In the genomic region with DNA sequence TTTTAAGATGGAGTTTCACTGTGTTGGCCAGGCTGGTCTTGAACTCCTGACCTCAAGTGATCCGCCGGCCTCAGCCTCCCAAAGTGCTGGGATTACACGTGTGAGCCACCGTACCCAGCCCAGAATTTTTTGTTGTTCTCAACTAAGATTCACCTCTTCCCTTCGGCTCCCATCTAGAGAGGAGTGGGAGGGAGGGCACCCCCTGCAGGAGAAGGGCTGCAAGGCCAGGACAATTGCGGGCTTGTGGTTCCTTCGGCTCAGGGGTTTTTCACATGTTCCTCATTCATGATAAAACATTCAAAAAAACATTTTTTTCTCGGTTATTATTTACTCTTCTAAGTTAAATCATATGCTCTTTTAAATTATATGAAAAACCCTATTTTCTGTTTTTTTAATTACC, we compare ENCODE assay signal across 22 cellular contexts.
DNase-seq lines count a peak whose midpoint lies in the region; ATAC-seq and TF ChIP-seq lines count a peak whose summit lies in the region.
"Had no signal": no experiment of that assay in that cellular context is flagged by ENCODE, and none has a peak within 500 bp of the region (broad histone marks: within the 10 kb centered on the region; RNA-seq: fewer than 3 reads in every experiment).

No MANE protein-coding gene starts in this region.

- H3K4me1 ChIP-seq in aorta (ENCODE audit: control insufficient read depth in 1 of 2, insufficient read depth in 2 of 2, low read length in 2 of 2): no peaks in the 10 kb centered on the region
- H3K4me1 ChIP-seq: body of pancreas, psoas muscle had no signal

- H3K27ac Mint-ChIP-seq in immature natural killer cell: no peak overlapping the region
- H3K27ac Mint-ChIP-seq: activated CD4-positive, alpha-beta T cell treated with anti-CD3 and anti-CD28 coated beads, Interleukin-2, amount 10 ng/mL, durations not matched to agents 7 days and 5 days; activated naive CD4-positive, alpha-beta T cell treated with anti-CD3 and anti-CD28 coated beads, Interleukin-2, amount 10 ng/mL, durations not matched to agents 7 days and 5 days; natural killer cell treated with Interleukin-12 subunit alpha and Interleukin-12 subunit beta and Interleukin-15 and Interleukin-18, amount 100 ng/mL, for 72 hours had no signal

- H3K27me3 ChIP-seq in GM06990 (replicated peaks; ENCODE audit: control insufficient read depth, insufficient read depth, low read length) (no peaks in the 10 kb centered on the region), aorta (ENCODE audit: control insufficient read depth in 1 of 2, insufficient read depth in 2 of 2, low read length in 1 of 2) (no peaks in the 10 kb centered on the region)
- H3K27me3 ChIP-seq: body of pancreas had no signal

- 76 to 77% methylated on average over 8 of the region's 8 CpGs for WGBS in aorta, 2 donors

- no peaks in the 10 kb centered on the region for H3K9me3 ChIP-seq in aorta (ENCODE audit: control insufficient read depth, low read length)
- H3K9me3 ChIP-seq: body of pancreas, psoas muscle, thoracic aorta had no signal

- peaks cover 0 to 11% (median 0%) of the 10 kb centered on the region in 3 donors for H3K36me3 Mint-ChIP-seq in immature natural killer cell
- H3K36me3 Mint-ChIP-seq: activated naive CD4-positive, alpha-beta T cell treated with anti-CD3 and anti-CD28 coated beads, Interleukin-2, amount 10 ng/mL, durations not matched to agents 7 days and 5 days had no signal

- intact Hi-C loops in aorta (cut with DNase I): no loop called here

- H3K4me3 ChIP-seq in GM06990 (replicated peaks; ENCODE audit: low read depth, low read length) (no peak overlapping the region), aorta (ENCODE audit: low read length in 2 of 2) (no peak overlapping the region)
- H3K4me3 ChIP-seq: body of pancreas, psoas muscle, thoracic aorta had no signal

- DNase-seq in GM06990 (ENCODE audit: extremely low read depth, insufficient read length) (no peak), HuH-7 (ENCODE audit: low spot score) (peak; percentile 2), iPS-NIHi7 (ENCODE audit: extremely low spot score) (peak; percentile 55), immature natural killer cell (no peak), LoVo (ENCODE audit: low spot score) (no peak), NCI-H1105 treated with DMSO at 0.1 percent for 48 hours (lab: John Stamatoyannopoulos, UW) (no peak), aorta (no peak)
- DNase-seq: activated CD4-positive, alpha-beta T cell treated with anti-CD3 and anti-CD28 coated beads, Interleukin-2, amount 10 ng/mL, durations not matched to agents 7 days and 5 days; activated CD8-positive, alpha-beta memory T cell treated with anti-CD3 and anti-CD28 coated beads, Interleukin-2, amount 50 U/mL, for 48 hours; activated naive CD4-positive, alpha-beta T cell treated with anti-CD3 and anti-CD28 coated beads, Interleukin-2, amount 10 ng/mL, durations not matched to agents 7 days and 5 days; Calu3; Karpas-422; kidney; mesenchymal stem cell; NCI-H1436 treated with DMSO at 0.1 percent for 48 hours; psoas muscle; SK-N-SH; T1000 had no signal

- H3K27ac ChIP-seq in VCaP (no peak overlapping the region), aorta (ENCODE audit: low read depth in 1 of 2, low read length in 2 of 2) (no peak overlapping the region)
- H3K27ac ChIP-seq: body of pancreas, psoas muscle, thoracic aorta had no signal

- TF ChIP-seq CTCF in GM06990 (IDR thresholded peaks at IDR 0.05; ENCODE audit: insufficient read depth, low read length, poor library complexity, severe bottlenecking) (peak; percentile 5), VCaP (conservative IDR thresholded peaks at IDR 0.05) (peak; percentile 48; the same call in 1 of the 2 replicates)

- no peak for ATAC-seq in aorta (ENCODE audit: low FRiP score)
- ATAC-seq: natural killer cell treated with Interleukin-12 subunit alpha and Interleukin-12 subunit beta and Interleukin-15 and Interleukin-18, amount 100 ng/mL, for 72 hours; psoas muscle had no signal

- H3K4me1 Mint-ChIP-seq in immature natural killer cell: no peaks in the 10 kb centered on the region
- H3K4me1 Mint-ChIP-seq: activated CD4-positive, alpha-beta T cell treated with anti-CD3 and anti-CD28 coated beads, Interleukin-2, amount 10 ng/mL, durations not matched to agents 7 days and 5 days; activated naive CD4-positive, alpha-beta T cell treated with anti-CD3 and anti-CD28 coated beads, Interleukin-2, amount 10 ng/mL, durations not matched to agents 7 days and 5 days had no signal

- peaks cover 25 to 57% (median 34%) of the 10 kb centered on the region in 6 donors for H3K9me3 Mint-ChIP-seq in immature natural killer cell

- no peaks in the 10 kb centered on the region for H3K36me3 ChIP-seq in GM06990 (ENCODE audit: control insufficient read depth, insufficient read depth, low read length)
- H3K36me3 ChIP-seq in aorta (ENCODE audit: control insufficient read depth in 1 of 2, insufficient read depth in 2 of 2, low read length in 1 of 2): no peaks in the 10 kb centered on the region
- H3K36me3 ChIP-seq: thoracic aorta had no signal

- H3K27me3 Mint-ChIP-seq in immature natural killer cell (ENCODE audit: low read depth in 3 of 3): no peaks in the 10 kb centered on the region
- H3K27me3 Mint-ChIP-seq: activated CD4-positive, alpha-beta T cell treated with anti-CD3 and anti-CD28 coated beads, Interleukin-2, amount 10 ng/mL, durations not matched to agents 7 days and 5 days; activated naive CD4-positive, alpha-beta T cell treated with anti-CD3 and anti-CD28 coated beads, Interleukin-2, amount 10 ng/mL, durations not matched to agents 7 days and 5 days; natural killer cell treated with Interleukin-12 subunit alpha and Interleukin-12 subunit beta and Interleukin-15 and Interleukin-18, amount 100 ng/mL, for 72 hours had no signal

- no peak overlapping the region for H3K4me3 Mint-ChIP-seq in immature natural killer cell
- H3K4me3 Mint-ChIP-seq: activated CD4-positive, alpha-beta T cell treated with anti-CD3 and anti-CD28 coated beads, Interleukin-2, amount 10 ng/mL, durations not matched to agents 7 days and 5 days; activated naive CD4-positive, alpha-beta T cell treated with anti-CD3 and anti-CD28 coated beads, Interleukin-2, amount 10 ng/mL, durations not matched to agents 7 days and 5 days; natural killer cell treated with Interleukin-12 subunit alpha and Interleukin-12 subunit beta and Interleukin-15 and Interleukin-18, amount 100 ng/mL, for 72 hours had no signal

Comparison
In these comparisons a context has a peak if more than half of its experiments do, and no peak if none do; other contexts are left out.
1. DNase-seq: peak in HuH-7 (single experiment) and iPS-NIHi7 (single experiment); none in GM06990 (single experiment), immature natural killer cell (0 of 3), LoVo (single experiment), NCI-H1105 treated with DMSO at 0.1 percent for 48 hours (single experiment) and aorta (0 of 2).